9 cellular contexts compared by ENCODE assay signal in the genomic region with DNA sequence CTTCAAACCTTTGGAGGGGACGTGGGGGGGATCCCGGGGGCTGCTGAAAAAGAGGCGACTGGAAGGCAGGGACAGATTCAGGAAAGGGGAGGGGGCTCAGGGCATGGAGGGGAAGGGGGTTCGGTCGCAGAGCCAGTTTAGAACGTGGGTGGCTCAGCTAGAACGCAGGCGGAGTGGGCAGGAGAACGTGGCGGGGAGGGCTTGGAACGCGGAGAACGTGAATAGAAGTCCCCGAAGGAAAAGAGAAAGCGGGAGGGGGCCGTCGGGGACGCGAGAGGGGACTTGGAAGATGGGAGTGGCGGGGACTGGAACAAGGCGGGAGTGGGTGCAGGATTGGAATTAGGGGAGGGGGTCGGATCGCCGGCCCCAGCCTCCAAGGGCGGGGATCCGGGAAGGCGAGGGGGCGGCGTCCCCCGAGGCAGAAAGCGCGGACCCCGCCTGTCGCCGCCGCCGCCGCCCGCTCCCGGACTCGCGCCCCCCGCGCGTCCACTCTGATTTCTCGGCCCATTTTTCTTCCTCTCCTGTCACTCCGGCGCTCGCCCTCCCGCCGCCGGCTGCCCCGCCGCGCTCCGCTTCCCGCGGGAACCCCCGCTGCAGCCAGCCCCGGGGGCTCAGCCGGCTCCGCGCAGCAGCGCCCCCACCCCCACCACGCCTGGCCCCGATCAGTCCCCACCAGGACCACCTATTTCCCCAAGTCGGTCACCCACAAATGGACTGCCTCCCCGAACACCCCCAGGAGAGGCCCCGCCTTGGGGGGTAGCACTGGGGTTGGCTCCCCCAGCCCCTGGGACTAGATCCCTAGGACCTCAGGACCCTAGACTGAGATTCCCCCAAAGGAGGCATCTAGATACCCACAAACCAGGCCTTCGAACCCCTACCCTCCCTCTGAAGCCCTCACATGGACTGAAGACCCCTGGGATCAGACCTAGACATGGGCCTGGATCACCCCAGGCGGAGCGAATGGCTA. TPM values are rescaled to one million over a fixed set of nuclear protein-coding genes. Genes with fewer than 3 reads are reported as not detected.
DNase-seq lines count a peak whose midpoint lies in the region; ATAC-seq and TF ChIP-seq lines count a peak whose summit lies in the region.
"Had no signal": no experiment of that assay in that cellular context is flagged by ENCODE, and none has a peak within 500 bp of the region (broad histone marks: within the 10 kb centered on the region; RNA-seq: fewer than 3 reads in every experiment).

No MANE protein-coding gene starts in this region.

- H3K36me3 ChIP-seq in Peyer's patch (no peaks in the 10 kb centered on the region), rectal smooth muscle tissue (ENCODE audit: control insufficient read depth, insufficient read depth, low read length) (no peaks in the 10 kb centered on the region)

- H3K4me3 ChIP-seq in Peyer's patch (peak overlapping the region; percentile 42 to 62 (median 54)), epithelial cell of esophagus (ENCODE audit: low read length) (peak overlapping the region; percentile 39), rectal smooth muscle tissue (ENCODE audit: low read length) (peak overlapping the region; percentile 70)

- TF ChIP-seq CTCF in GM10266 (IDR thresholded peaks at IDR 0.05; ENCODE audit: control insufficient read depth, insufficient read depth, low read depth, missing control alignments) (no peak), Peyer's patch (IDR thresholded peaks at IDR 0.05) (no peak), epithelial cell of esophagus (IDR thresholded peaks at IDR 0.05; ENCODE audit: insufficient read depth, low read depth, low read length, missing control alignments) (no peak)

- no peak overlapping the region for H3K9ac ChIP-seq in rectal smooth muscle tissue (ENCODE audit: low read length)

- H3K9me3 ChIP-seq in Peyer's patch = no peaks in the 10 kb centered on the region

- peak; percentile 56 for DNase-seq in GM10266 (ENCODE audit: extremely low spot score)
- DNase-seq in Peyer's patch = no peak
- no peak for DNase-seq in epithelial cell of esophagus (ENCODE audit: low read depth)
- DNase-seq in DMS153 (lab: John Stamatoyannopoulos, UW) = no peak
- DNase-seq: NCI-H446 treated with DMSO at 0.1 percent for 48 hours had no signal

- no peak for ATAC-seq in GM18502 (IDR thresholded peaks at IDR 0.05; ENCODE audit: poor library complexity, unreplicated experiment)
- ATAC-seq in HG02763 (IDR thresholded peaks at IDR 0.05; ENCODE audit: unreplicated experiment) = no peak
- no peak for ATAC-seq in HG02973 (IDR thresholded peaks at IDR 0.05; ENCODE audit: unreplicated experiment)

- H3K4me1 ChIP-seq in Peyer's patch (peaks cover 0 to 24% (median 11%) of the 10 kb centered on the region in 4 donors), rectal smooth muscle tissue (ENCODE audit: control insufficient read depth, insufficient read depth, low read length) (no peaks in the 10 kb centered on the region)

- no peak for TF ChIP-seq POLR2A in Peyer's patch (IDR thresholded peaks at IDR 0.05)

- H3K27ac ChIP-seq in Peyer's patch (peak overlapping the region in 3 of 4 donors; percentile 38 to 77 (median 42)), rectal smooth muscle tissue (ENCODE audit: low read depth, low read length) (no peak overlapping the region)

- peaks cover 0 to 20% of the 10 kb centered on the region in 2 donors for H3K27me3 ChIP-seq in Peyer's patch
- peaks cover 6% of the 10 kb centered on the region for H3K27me3 ChIP-seq in rectal smooth muscle tissue (ENCODE audit: control insufficient read depth, insufficient read depth, low read length)

RNA-seq across cellular contexts. Expression of gene ERFL, which starts 12.5 kb away (rescaled TPM):
- 1 to 10 TPM in 2 of 4 donors, under 1 TPM in 1, not detected in 1; 0.94 to 1.7 (median 1.7) TPM for total RNA-seq in Peyer's patch

RNA-seq across cellular contexts. Expression of gene RABAC1, which starts 18.4 kb away (rescaled TPM):
- 100 to 1,000 TPM in 3 of 4 donors, 10 to 100 TPM in 1; 81.7 to 146 (median 124) TPM for total RNA-seq in Peyer's patch

RNA-seq across cellular contexts. Expression of gene ATP1A3, which starts 53.3 kb away (rescaled TPM):
- 1 to 10 TPM in 1 of 4 donors, under 1 TPM in 3; 0.35 to 1.3 (median 0.81) TPM for total RNA-seq in Peyer's patch

RNA-seq across cellular contexts. Expression of gene ARHGEF1, which starts 57.7 kb away (rescaled TPM):
- total RNA-seq in Peyer's patch = 100 to 1,000 TPM in 3 of 4 donors, 10 to 100 TPM in 1; 90.0 to 368 (median 148) TPM
